In genomic region chr18:40877096-40877495, GRCh38 we compare ENCODE assay signal across 1 cellular context.
TF ChIP-seq lines count a peak whose summit lies in the region.

No MANE protein-coding gene starts in this region.

TF ChIP-seq in H1, 55 proteins besides CTCF, POLR2A, EP300 and RAD21 (continued from another document):
- TF ChIP-seq MAX (IDR thresholded peaks at IDR 0.05) (no peak), SAP30 (IDR thresholded peaks at IDR 0.05; ENCODE audit: insufficient read depth, insufficient replicate concordance, low read length) (no peak), GTF2F1 (IDR thresholded peaks at IDR 0.05; ENCODE audit: borderline replicate concordance, low read depth, low read length) (no peak), TAF1 (IDR thresholded peaks at IDR 0.05; ENCODE audit: low read depth, low read length) (no peak), FOSL1 (IDR thresholded peaks at IDR 0.05; ENCODE audit: insufficient read depth, low read depth, low read length) (no peak), CHD7 (IDR thresholded peaks at IDR 0.05; ENCODE audit: insufficient replicate concordance, low read length) (no peak), CEBPB (IDR thresholded peaks at IDR 0.05; ENCODE audit: low read depth, low read length) (no peak), NRF1 (IDR thresholded peaks at IDR 0.05; ENCODE audit: low read depth, low read length) (no peak), ATF2 (IDR thresholded peaks at IDR 0.05; ENCODE audit: low read length) (no peak), JUN (IDR thresholded peaks at IDR 0.05; ENCODE audit: low read depth, low read length) (no peak), ZNF274 (IDR thresholded peaks at IDR 0.05; ENCODE audit: borderline replicate concordance, extremely low read depth, low read length) (no peak), EGR1 (IDR thresholded peaks at IDR 0.05; ENCODE audit: borderline replicate concordance, low read depth, low read length) (no peak), RFX5 (IDR thresholded peaks at IDR 0.05; ENCODE audit: borderline replicate concordance, low read depth, low read length) (no peak)
TF ChIP-seq in H1: peak in this region for 0.
